16 cellular contexts compared by ENCODE assay signal in genomic region chr12:55937956-55938355, GRCh38. TPM values are rescaled to one million over a fixed set of nuclear protein-coding genes. Genes with fewer than 3 reads are reported as not detected.
A peak's percentile ranks its signal among the peaks of the same experiment; 100 is the strongest.
DNase-seq lines count a peak whose midpoint lies in the region; ATAC-seq and TF ChIP-seq lines count a peak whose summit lies in the region.
"Had no signal": no experiment of that assay in that cellular context is flagged by ENCODE, and none has a peak within 500 bp of the region (broad histone marks: within the 10 kb centered on the region; RNA-seq: fewer than 3 reads in every experiment).

No MANE protein-coding gene starts in this region.

- no peaks in the 10 kb centered on the region for H3K9me3 Mint-ChIP-seq in activated naive CD4-positive, alpha-beta T cell treated with anti-CD3 and anti-CD28 coated beads, Interleukin-2, amount 50 U/mL, for 24 hours
- H3K9me3 Mint-ChIP-seq in central memory CD8-positive, alpha-beta T cell, result no peaks in the 10 kb centered on the region
- H3K9me3 Mint-ChIP-seq in stimulated activated effector memory CD8-positive, alpha-beta T cell treated with anti-CD3 and anti-CD28 coated beads, Interleukin-12 subunit alpha, Interleukin-12 subunit beta, amount 100 ng/mL, for 72 hours, result no peaks in the 10 kb centered on the region
- no peaks in the 10 kb centered on the region for H3K9me3 Mint-ChIP-seq in Calu3 (ENCODE audit: low read depth, unreplicated experiment)
- H3K9me3 Mint-ChIP-seq: brain had no signal

- peak overlapping the region; percentile 80 for H3K27ac Mint-ChIP-seq in activated naive CD4-positive, alpha-beta T cell treated with anti-CD3 and anti-CD28 coated beads, Interleukin-2, amount 50 U/mL, for 24 hours
- H3K27ac Mint-ChIP-seq in central memory CD8-positive, alpha-beta T cell (ENCODE audit: low read depth), result peak overlapping the region; percentile 67
- H3K27ac Mint-ChIP-seq in stimulated activated effector memory CD8-positive, alpha-beta T cell treated with anti-CD3 and anti-CD28 coated beads, Interleukin-12 subunit alpha, Interleukin-12 subunit beta, amount 100 ng/mL, for 72 hours, result peak overlapping the region; percentile 53
- no peak overlapping the region for H3K27ac Mint-ChIP-seq in Calu3 (ENCODE audit: unreplicated experiment)
- H3K27ac Mint-ChIP-seq: brain had no signal

- no peak overlapping the region for H2AFZ ChIP-seq in PC-9

- H3K27me3 ChIP-seq in PC-9 (ENCODE audit: insufficient read depth, low read depth), result no peaks in the 10 kb centered on the region
- H3K27me3 ChIP-seq: left lung had no signal

- H3K9me3 ChIP-seq in PC-9 (ENCODE audit: insufficient read depth, low read depth), result no peaks in the 10 kb centered on the region
- H3K9me3 ChIP-seq: left lung, psoas muscle had no signal

- peaks cover 14% of the 10 kb centered on the region for H3K36me3 Mint-ChIP-seq in activated naive CD4-positive, alpha-beta T cell treated with anti-CD3 and anti-CD28 coated beads, Interleukin-2, amount 50 U/mL, for 24 hours
- peaks cover 60% of the 10 kb centered on the region for H3K36me3 Mint-ChIP-seq in central memory CD8-positive, alpha-beta T cell (ENCODE audit: insufficient read depth)
- H3K36me3 Mint-ChIP-seq in stimulated activated effector memory CD8-positive, alpha-beta T cell treated with anti-CD3 and anti-CD28 coated beads, Interleukin-12 subunit alpha, Interleukin-12 subunit beta, amount 100 ng/mL, for 72 hours, result peaks cover 99% of the 10 kb centered on the region
- H3K36me3 Mint-ChIP-seq in Calu3 (ENCODE audit: insufficient read depth, unreplicated experiment), result no peaks in the 10 kb centered on the region

- 0 out of 2 replicates have a peak overlapping the region, but pooled peaks have one; percentile 35 for H3K27ac ChIP-seq in PC-9
- H3K27ac ChIP-seq: psoas muscle had no signal

- no peak for DNase-seq in activated naive CD4-positive, alpha-beta T cell treated with anti-CD3 and anti-CD28 coated beads, Interleukin-2, amount 50 U/mL, for 16 hours
- DNase-seq in PC-9 (no peak), Calu3 (no peak), DMS153 treated with DMSO at 0.1 percent for 48 hours (lab: John Stamatoyannopoulos, UW; ENCODE audit: unreplicated experiment) (no peak)
- DNase-seq in central memory CD8-positive, alpha-beta T cell (ENCODE audit: low spot score in 2 of 2), result no peak
- no peak for DNase-seq in stimulated activated effector memory CD8-positive, alpha-beta T cell treated with anti-CD3 and anti-CD28 coated beads, Interleukin-12 subunit alpha, Interleukin-12 subunit beta, amount 100 ng/mL, for 72 hours (ENCODE audit: low spot score in 2 of 2)
- DNase-seq: DMS 273 treated with DMSO at 0.1 percent for 48 hours; left lung; MV-4-11; NCI-H2107; psoas muscle; stimulated activated CD4-positive, alpha-beta T cell treated with anti-CD3 and anti-CD28 coated beads, Interleukin-12 subunit alpha, Interleukin-12 subunit beta, amount 100 ng/mL, for 4 hours had no signal

- no peaks in the 10 kb centered on the region for H3K36me3 ChIP-seq in PC-9 (ENCODE audit: low read depth)

- intact Hi-C loops in PC-9 (cut with micrococcal nuclease; ENCODE audit: unreplicated experiment), result no loop called here
- intact Hi-C loops in Calu3 (cut with micrococcal nuclease; ENCODE audit: unreplicated experiment), result no loop called here

- H3K4me1 Mint-ChIP-seq in activated naive CD4-positive, alpha-beta T cell treated with anti-CD3 and anti-CD28 coated beads, Interleukin-2, amount 50 U/mL, for 24 hours, result peaks cover 94% of the 10 kb centered on the region
- peaks cover 82% of the 10 kb centered on the region for H3K4me1 Mint-ChIP-seq in central memory CD8-positive, alpha-beta T cell
- peaks cover 76% of the 10 kb centered on the region for H3K4me1 Mint-ChIP-seq in stimulated activated effector memory CD8-positive, alpha-beta T cell treated with anti-CD3 and anti-CD28 coated beads, Interleukin-12 subunit alpha, Interleukin-12 subunit beta, amount 100 ng/mL, for 72 hours
- peaks cover 22% of the 10 kb centered on the region for H3K4me1 Mint-ChIP-seq in Calu3 (ENCODE audit: low read depth, unreplicated experiment)

- peaks cover 13% of the 10 kb centered on the region for H3K79me2 ChIP-seq in PC-9 (ENCODE audit: low read depth)

- no peaks in the 10 kb centered on the region for H3K27me3 Mint-ChIP-seq in activated naive CD4-positive, alpha-beta T cell treated with anti-CD3 and anti-CD28 coated beads, Interleukin-2, amount 50 U/mL, for 24 hours
- H3K27me3 Mint-ChIP-seq in central memory CD8-positive, alpha-beta T cell, result no peaks in the 10 kb centered on the region
- no peaks in the 10 kb centered on the region for H3K27me3 Mint-ChIP-seq in Calu3 (ENCODE audit: unreplicated experiment)

- peaks cover 44% of the 10 kb centered on the region for H3K4me1 ChIP-seq in PC-9 (replicated peaks; ENCODE audit: insufficient read depth)

- H3K4me2 ChIP-seq in PC-9, result peak overlapping the region; percentile 38

- POLR2A ChIA-PET in PC-9 (lab: Charles Lee; ENCODE audit: unreplicated experiment), result no interaction called here

- no peak overlapping the region for H3K4me3 ChIP-seq in PC-9
- H3K4me3 ChIP-seq: left lung, psoas muscle had no signal

- peak overlapping the region; percentile 2 for H3K4me3 Mint-ChIP-seq in activated naive CD4-positive, alpha-beta T cell treated with anti-CD3 and anti-CD28 coated beads, Interleukin-2, amount 50 U/mL, for 24 hours
- no peak overlapping the region for H3K4me3 Mint-ChIP-seq in central memory CD8-positive, alpha-beta T cell
- H3K4me3 Mint-ChIP-seq in stimulated activated effector memory CD8-positive, alpha-beta T cell treated with anti-CD3 and anti-CD28 coated beads, Interleukin-12 subunit alpha, Interleukin-12 subunit beta, amount 100 ng/mL, for 72 hours, result no peak overlapping the region
- no peak overlapping the region for H3K4me3 Mint-ChIP-seq in Calu3 (ENCODE audit: low read depth, unreplicated experiment)
- H3K4me3 Mint-ChIP-seq: brain had no signal

- H3F3A ChIP-seq in PC-9 (ENCODE audit: insufficient read depth, low read depth), result peaks cover 41% of the 10 kb centered on the region; the same call in 1 of the 2 replicates

- H3K9me2 ChIP-seq in PC-9 (ENCODE audit: insufficient read depth), result no peaks in the 10 kb centered on the region

- CTCF ChIA-PET in PC-9 (lab: Charles Lee), result no interaction called here
- CTCF ChIA-PET in Calu3 (lab: Charles Lee), result no interaction called here

- TF ChIP-seq CTCF in PC-9 (conservative IDR thresholded peaks at IDR 0.05), result no peak
- TF ChIP-seq CTCF in Calu3 (IDR thresholded peaks at IDR 0.05; ENCODE audit: unreplicated experiment), result no peak

- ATAC-seq in central memory CD8-positive, alpha-beta T cell (replicated peaks; ENCODE audit: extremely low read depth, poor library complexity, severe bottlenecking), result no peak
- no peak for ATAC-seq in stimulated activated effector memory CD8-positive, alpha-beta T cell treated with anti-CD3 and anti-CD28 coated beads, Interleukin-12 subunit alpha, Interleukin-12 subunit beta, amount 100 ng/mL, for 72 hours
- no peak for ATAC-seq in HG02642 (IDR thresholded peaks at IDR 0.05; ENCODE audit: poor library complexity, unreplicated experiment)
- ATAC-seq: left lung, psoas muscle had no signal

- no TSS peak for BruUV-seq in PC-9 (replicated peaks; lab: Mats Ljungman, UMichigan)
- BruUV-seq in Calu3 (replicated peaks; lab: Mats Ljungman, UMichigan), result no TSS peak

- peaks cover 6% of the 10 kb centered on the region; the same call in 1 of the 2 replicates for H4K20me1 ChIP-seq in PC-9 (ENCODE audit: insufficient read depth)

RNA-seq across cellular contexts. Expression of gene DGKA, which starts 7.0 kb away (rescaled TPM):
- total RNA-seq in PC-9 (2021) (86.6 and 91.0 TPM in 2 replicates), Calu3 (2022) (50.3 and 51.2 TPM in 2 replicates)

RNA-seq across cellular contexts. Expression of gene PYM1, which starts 10.3 kb away (rescaled TPM):
- total RNA-seq in PC-9 (2021) (45.4 and 54.0 TPM in 2 replicates), Calu3 (2022) (33.6 and 35.4 TPM in 2 replicates)

RNA-seq across cellular contexts. Expression of gene PMEL, which starts 27.9 kb away (rescaled TPM):
- 8.7 and 12.6 TPM in 2 replicates for total RNA-seq in PC-9 (2021)
- 1.6 and 2.1 TPM in 2 replicates for total RNA-seq in Calu3 (2022)
- total RNA-seq: T-helper 1 cell treated with Interleukin-12 subunit alpha and Interleukin-12 subunit beta and Interleukin-4 antibody, amounts not matched to agents 30 ng/mL and 1 ng/mL, for 36 hours had no signal

RNA-seq across cellular contexts. Expression of gene CDK2, which starts 28.7 kb away (rescaled TPM):
- total RNA-seq in PC-9 (2021) (93.8 and 99.4 TPM in 2 replicates), Calu3 (2022) (68.9 and 76.4 TPM in 2 replicates)

RNA-seq across cellular contexts. Expression of gene RAB5B, which starts 35.9 kb away (rescaled TPM):
- total RNA-seq in PC-9 (2021) (98.6 and 122 TPM in 2 replicates), Calu3 (2022) (84.7 and 91.6 TPM in 2 replicates)
